Comparison of ENCODE assay signal across 8 cellular contexts in genomic region chr2:208040199-208041171, GRCh38. TPM values are rescaled to one million over a fixed set of nuclear protein-coding genes. Genes with fewer than 3 reads are reported as not detected.
DNase-seq lines count a peak whose midpoint lies in the region; ATAC-seq and TF ChIP-seq lines count a peak whose summit lies in the region.

No MANE protein-coding gene starts in this region.

- H4K20me1 ChIP-seq in PC-3 (ENCODE audit: low read length) (no peaks in the 10 kb centered on the region), neural cell (ENCODE audit: insufficient read depth) (no peaks in the 10 kb centered on the region)

- no peak for TF ChIP-seq EP300 in neural cell (conservative IDR thresholded peaks at IDR 0.05; ENCODE audit: poor library complexity, severe bottlenecking)

- H3K4me1 Mint-ChIP-seq in CD8-positive, alpha-beta memory T cell: no peaks in the 10 kb centered on the region
- H3K4me1 Mint-ChIP-seq in activated T-cell treated with anti-CD3 and anti-CD28 coated beads, Interleukin-2, amount 50 U/mL, for 4 hours (ENCODE audit: low read depth): no peaks in the 10 kb centered on the region

- peak; percentile 58 for TF ChIP-seq RAD21 in neural cell (conservative IDR thresholded peaks at IDR 0.05)

- H3K9me2 ChIP-seq in PC-3 (replicated peaks; ENCODE audit: low read length) (no peaks in the 10 kb centered on the region), neural cell (ENCODE audit: insufficient read depth, low read length) (no peaks in the 10 kb centered on the region)

- H3K4me2 ChIP-seq in PC-3 (ENCODE audit: low read length) (no peak overlapping the region), neural cell (ENCODE audit: low read length) (no peak overlapping the region)

- no peak overlapping the region for H3K4me3 Mint-ChIP-seq in CD8-positive, alpha-beta memory T cell
- H3K4me3 Mint-ChIP-seq in activated T-cell treated with anti-CD3 and anti-CD28 coated beads, Interleukin-2, amount 50 U/mL, for 4 hours: no peak overlapping the region

- H3K9me3 ChIP-seq in CD8-positive, alpha-beta memory T cell (ENCODE audit: low read length): no peaks in the 10 kb centered on the region
- H3K9me3 ChIP-seq in PC-3 (ENCODE audit: low read length) (no peaks in the 10 kb centered on the region), neural cell (ENCODE audit: low read length) (no peaks in the 10 kb centered on the region)

- POLR2A ChIA-PET in CD8-positive, alpha-beta memory T cell (lab: Charles Lee): no interaction called here
- POLR2A ChIA-PET in PC-3 (lab: Charles Lee; ENCODE audit: unreplicated experiment): no interaction called here

- no peaks in the 10 kb centered on the region for H3K4me1 ChIP-seq in CD8-positive, alpha-beta memory T cell (ENCODE audit: insufficient read depth, low read length)
- H3K4me1 ChIP-seq in PC-3 (ENCODE audit: insufficient read depth, low read length): peaks cover 6% of the 10 kb centered on the region; the same call in 1 of the 2 replicates

- intact Hi-C loops in PC-3 (cut with micrococcal nuclease): loop anchor here (1.0 to 2.0 kb wide), 2 partner anchors 32 to 294 kb away; no protein-coding TSS in a partner anchor

- H3K4me3 ChIP-seq in CD8-positive, alpha-beta memory T cell (ENCODE audit: low read length): no peak overlapping the region
- H3K4me3 ChIP-seq in PC-3 (ENCODE audit: low read length) (no peak overlapping the region), neural cell (ENCODE audit: low read length) (no peak overlapping the region)

- ATAC-seq in GM19372 (IDR thresholded peaks at IDR 0.05; ENCODE audit: low read depth, unreplicated experiment): peak; percentile 81
- ATAC-seq in HG03432 (IDR thresholded peaks at IDR 0.05; ENCODE audit: unreplicated experiment): peak; percentile 83
- peak; percentile 86 for ATAC-seq in PC-3
- peak; percentile 72 to 81 for ATAC-seq in activated T-cell treated with anti-CD3 and anti-CD28 coated beads, Interleukin-2, amount 50 U/mL, for 4 hours

- H3K9me3 Mint-ChIP-seq in CD8-positive, alpha-beta memory T cell: no peaks in the 10 kb centered on the region
- no peaks in the 10 kb centered on the region for H3K9me3 Mint-ChIP-seq in activated T-cell treated with anti-CD3 and anti-CD28 coated beads, Interleukin-2, amount 50 U/mL, for 4 hours

- H3K79me2 ChIP-seq in PC-3 (ENCODE audit: low read length) (no peaks in the 10 kb centered on the region), neural cell (replicated peaks; ENCODE audit: insufficient read depth, low read length) (no peaks in the 10 kb centered on the region)

- no peaks in the 10 kb centered on the region for H3K36me3 ChIP-seq in CD8-positive, alpha-beta memory T cell (ENCODE audit: insufficient read depth, low read length)
- no peaks in the 10 kb centered on the region for H3K36me3 ChIP-seq in PC-3 (ENCODE audit: low read depth, low read length)
- no peaks in the 10 kb centered on the region for H3K36me3 ChIP-seq in neural cell (ENCODE audit: insufficient read depth, low read length)

- CTCF ChIA-PET in CD8-positive, alpha-beta memory T cell (lab: Charles Lee): interaction anchor here (0.7 to 3.4 kb wide), 13 partner anchors 11 to 539 kb away, joined by 3 to 24 read pairs (median 4); partner anchors contain the start of genes CCNYL1, METTL21A and PLEKHM3
- CTCF ChIA-PET in PC-3 (lab: Charles Lee): interaction anchor here (0.6 to 1.8 kb wide), 17 partner anchors 15 to 356 kb away, joined by 3 to 14 read pairs (median 4); no protein-coding TSS in a partner anchor

- H2AFZ ChIP-seq in PC-3 (ENCODE audit: low read length) (no peak overlapping the region), neural cell (ENCODE audit: low read depth, low read length) (no peak overlapping the region)

- no peaks in the 10 kb centered on the region for H3K36me3 Mint-ChIP-seq in CD8-positive, alpha-beta memory T cell
- no peaks in the 10 kb centered on the region for H3K36me3 Mint-ChIP-seq in activated T-cell treated with anti-CD3 and anti-CD28 coated beads, Interleukin-2, amount 50 U/mL, for 4 hours (ENCODE audit: insufficient read depth)

- no peak overlapping the region for H3K27ac Mint-ChIP-seq in CD8-positive, alpha-beta memory T cell

- peaks cover 6 to 12% of the 10 kb centered on the region in 2 donors for H3K27me3 Mint-ChIP-seq in CD8-positive, alpha-beta memory T cell
- peaks cover 6% of the 10 kb centered on the region for H3K27me3 Mint-ChIP-seq in activated T-cell treated with anti-CD3 and anti-CD28 coated beads, Interleukin-2, amount 50 U/mL, for 4 hours (ENCODE audit: low read depth)

- no peaks in the 10 kb centered on the region for H3F3A ChIP-seq in PC-3 (ENCODE audit: low read length, unreplicated experiment)
- no peaks in the 10 kb centered on the region for H3F3A ChIP-seq in neural cell (ENCODE audit: insufficient read depth, low read length, poor library complexity, severe bottlenecking)

- DNase-seq in CD8-positive, alpha-beta memory T cell: peak; percentile 33 to 73 (median 40)
- peak; percentile 77 for DNase-seq in PC-3
- DNase-seq in activated T-cell treated with anti-CD3 and anti-CD28 coated beads, Interleukin-2, amount 50 U/mL, for 4 hours: peak; percentile 56
- peak; percentile 87 for DNase-seq in fibroblast of peridontal ligament (ENCODE audit: extremely low read depth)
- peak in 36 of 49 donors; percentile 4 to 60 (median 27) for DNase-seq in substantia nigra (lab: John Stamatoyannopoulos, UW)

- TF ChIP-seq CTCF in PC-3 (conservative IDR thresholded peaks at IDR 0.05; ENCODE audit: low read depth, low read length) (peak; percentile 74), neural cell (IDR thresholded peaks at IDR 0.05; ENCODE audit: poor library complexity, severe bottlenecking) (peak; percentile 66)

- H3K9ac ChIP-seq in PC-3 (ENCODE audit: low read length) (no peak overlapping the region), neural cell (ENCODE audit: low read length) (no peak overlapping the region)

- no peak overlapping the region for H3K27ac ChIP-seq in CD8-positive, alpha-beta memory T cell (ENCODE audit: low read depth, low read length)
- H3K27ac ChIP-seq in PC-3 (ENCODE audit: low read length) (no peak overlapping the region), neural cell (ENCODE audit: low read length) (no peak overlapping the region), substantia nigra (ENCODE audit: low read depth, low read length, poor library complexity, severe bottlenecking) (no peak overlapping the region)

- no peaks in the 10 kb centered on the region for H3K27me3 ChIP-seq in CD8-positive, alpha-beta memory T cell (ENCODE audit: insufficient read depth, low read length, poor library complexity, severe bottlenecking)
- H3K27me3 ChIP-seq in PC-3 (ENCODE audit: low read length) (no peaks in the 10 kb centered on the region), neural cell (ENCODE audit: insufficient read depth, low read depth, low read length) (no peaks in the 10 kb centered on the region)

- no TSS peak for BruUV-seq in PC-3 (replicated peaks; lab: Mats Ljungman, UMichigan)

TF ChIP-seq in neural cell, 6 proteins besides CTCF, POLR2A, EP300 and RAD21:
- TF ChIP-seq SMC3 (conservative IDR thresholded peaks at IDR 0.05; ENCODE audit: poor library complexity) (peak; percentile 67), REST (IDR thresholded peaks at IDR 0.05; ENCODE audit: borderline replicate concordance) (no peak), POLR2AphosphoS5 (IDR thresholded peaks at IDR 0.05) (no peak)

RNA-seq across cellular contexts. Expression of gene PLEKHM3, which starts 15.2 kb away (rescaled TPM):
- total RNA-seq in CD8-positive, alpha-beta memory T cell: 1 to 10 TPM; 6.9 to 7.2 TPM
- 4.4 TPM for polyA plus RNA-seq in CD8-positive, alpha-beta memory T cell
- total RNA-seq in PC-3 (2014; rRNA removed): 5.9 and 7.9 TPM in 2 replicates
- total RNA-seq in activated T-cell treated with anti-CD3 and anti-CD28 coated beads, Interleukin-2, amount 50 U/mL, for 4 hours: 1 to 10 TPM; 5.2 to 6.3 (median 5.4) TPM
- 10.7 and 13.4 TPM in 2 replicates for polyA plus RNA-seq in neural cell
- polyA minus RNA-seq in neural cell: 53.6 and 60.2 TPM in 2 replicates

Comparison
In these comparisons a context has a peak if more than half of its experiments do, and no peak if none do; other contexts are left out.
1. DNase-seq: peak in every context shown above with its lines; median percentile 87 in fibroblast of peridontal ligament; 77 in PC-3; 56 in activated T-cell treated with anti-CD3 and anti-CD28 coated beads, Interleukin-2, amount 50 U/mL, for 4 hours; 40 in CD8-positive, alpha-beta memory T cell; 27 in substantia nigra.